ENCODE assay signal across 8 cellular contexts in genomic region chr7:134992626-134993179, GRCh38. TPM values are rescaled to one million over a fixed set of nuclear protein-coding genes. Genes with fewer than 3 reads are reported as not detected.
A peak's percentile ranks its signal among the peaks of the same experiment; 100 is the strongest.
DNase-seq lines count a peak whose midpoint lies in the region; ATAC-seq and TF ChIP-seq lines count a peak whose summit lies in the region.

No MANE protein-coding gene starts in this region.

- ATAC-seq in HG03139 (IDR thresholded peaks at IDR 0.05; ENCODE audit: unreplicated experiment) (peak; percentile 65), body of pancreas (peak; percentile 34)

- DNase-seq in activated naive CD4-positive, alpha-beta T cell treated with anti-CD3 and anti-CD28 coated beads for 36 hours = peak; percentile 63
- DNase-seq in activated naive CD4-positive, alpha-beta T cell treated with anti-CD3 and anti-CD28 coated beads, Interleukin-2, amount 10 ng/mL, durations not matched to agents 7 days and 5 days = no peak
- DNase-seq in body of pancreas (peak in 1 of 4 donors; percentile 16), smooth muscle cell (lab: John Stamatoyannopoulos, UW; ENCODE audit: unreplicated experiment) (no peak), GM03348 (ENCODE audit: low spot score) (no peak), SIG-M5 (lab: John Stamatoyannopoulos, UW) (no peak), amniotic stem cell (lab: John Stamatoyannopoulos, UW) (no peak)

- H3K27ac ChIP-seq in body of pancreas = peak overlapping the region; percentile 21 to 70 (median 64)
- peak overlapping the region; percentile 46 for H3K27ac ChIP-seq in smooth muscle cell (ENCODE audit: low read depth)

- no peak overlapping the region for H3K9ac ChIP-seq in smooth muscle cell (ENCODE audit: low read depth)

- TF ChIP-seq CTCF in body of pancreas (IDR thresholded peaks at IDR 0.05) (no peak), smooth muscle cell (IDR thresholded peaks at IDR 0.05; ENCODE audit: borderline replicate concordance, insufficient read depth, poor library complexity, severe bottlenecking) (no peak)

- H3K79me2 ChIP-seq in smooth muscle cell (ENCODE audit: low read depth) = peaks cover 17% of the 10 kb centered on the region

- no peak for TF ChIP-seq POLR2A in body of pancreas (IDR thresholded peaks at IDR 0.05)

- H3K36me3 Mint-ChIP-seq in activated naive CD4-positive, alpha-beta T cell treated with anti-CD3 and anti-CD28 coated beads for 36 hours (ENCODE audit: low read depth) = peaks cover 34% of the 10 kb centered on the region
- peaks cover 42% of the 10 kb centered on the region for H3K36me3 Mint-ChIP-seq in activated naive CD4-positive, alpha-beta T cell treated with anti-CD3 and anti-CD28 coated beads, Interleukin-2, amount 10 ng/mL, durations not matched to agents 7 days and 5 days

- no peak overlapping the region for H3K4me3 Mint-ChIP-seq in activated naive CD4-positive, alpha-beta T cell treated with anti-CD3 and anti-CD28 coated beads for 36 hours
- H3K4me3 Mint-ChIP-seq in activated naive CD4-positive, alpha-beta T cell treated with anti-CD3 and anti-CD28 coated beads, Interleukin-2, amount 10 ng/mL, durations not matched to agents 7 days and 5 days = no peak overlapping the region

- H3K36me3 ChIP-seq in body of pancreas (replicated peaks in 1 of 2; ENCODE audit: insufficient read depth in 1 of 2, low read depth in 2 of 2) (no peaks in the 10 kb centered on the region), smooth muscle cell (ENCODE audit: low read depth) (no peaks in the 10 kb centered on the region)

- H3K4me3 ChIP-seq in body of pancreas (no peak overlapping the region), smooth muscle cell (no peak overlapping the region)

- intact Hi-C loops in activated naive CD4-positive, alpha-beta T cell treated with anti-CD3 and anti-CD28 coated beads for 36 hours (cut with micrococcal nuclease) = loop anchor here (1.0 to 10.0 kb wide), 3 partner anchors 155 to 672 kb away; partner anchors contain the start of genes CYREN and STMP1
- intact Hi-C loops in body of pancreas (cut with DNase I) = loop anchor here (10.0 kb wide), 1 partner anchor 172 kb away; no protein-coding TSS in a partner anchor

- peaks cover 67% of the 10 kb centered on the region for H3K4me1 Mint-ChIP-seq in activated naive CD4-positive, alpha-beta T cell treated with anti-CD3 and anti-CD28 coated beads for 36 hours (ENCODE audit: low read depth)
- H3K4me1 Mint-ChIP-seq in activated naive CD4-positive, alpha-beta T cell treated with anti-CD3 and anti-CD28 coated beads, Interleukin-2, amount 10 ng/mL, durations not matched to agents 7 days and 5 days = peaks cover 53% of the 10 kb centered on the region

- no peak overlapping the region for H2AFZ ChIP-seq in smooth muscle cell (ENCODE audit: low read depth)

- H3K27me3 ChIP-seq in body of pancreas (no peaks in the 10 kb centered on the region), smooth muscle cell (ENCODE audit: low read depth) (no peaks in the 10 kb centered on the region)

- WGBS in body of pancreas, 2 donors = 16 to 17% methylated on average over 6 of the region's 6 CpGs
- WGBS in smooth muscle cell (ENCODE audit: low lambda C conversion rate) = 85% methylated on average over 6 of the region's 6 CpGs

- no peaks in the 10 kb centered on the region for H3K9me3 Mint-ChIP-seq in activated naive CD4-positive, alpha-beta T cell treated with anti-CD3 and anti-CD28 coated beads for 36 hours
- H3K9me3 Mint-ChIP-seq in activated naive CD4-positive, alpha-beta T cell treated with anti-CD3 and anti-CD28 coated beads, Interleukin-2, amount 10 ng/mL, durations not matched to agents 7 days and 5 days = no peaks in the 10 kb centered on the region

- H3K27me3 Mint-ChIP-seq in activated naive CD4-positive, alpha-beta T cell treated with anti-CD3 and anti-CD28 coated beads for 36 hours (ENCODE audit: low read depth) = no peaks in the 10 kb centered on the region
- H3K27me3 Mint-ChIP-seq in activated naive CD4-positive, alpha-beta T cell treated with anti-CD3 and anti-CD28 coated beads, Interleukin-2, amount 10 ng/mL, durations not matched to agents 7 days and 5 days = no peaks in the 10 kb centered on the region

- no peak overlapping the region for H3K4me2 ChIP-seq in smooth muscle cell

- H4K20me1 ChIP-seq in smooth muscle cell (ENCODE audit: low read depth) = no peaks in the 10 kb centered on the region

- CTCF ChIA-PET in activated naive CD4-positive, alpha-beta T cell treated with anti-CD3 and anti-CD28 coated beads for 36 hours (lab: Charles Lee) = interaction anchor here (0.6 to 1.6 kb wide), 3 partner anchors 131 to 180 kb away, joined by 3 to 5 read pairs (median 4); no protein-coding TSS in a partner anchor
- CTCF ChIA-PET in activated naive CD4-positive, alpha-beta T cell treated with anti-CD3 and anti-CD28 coated beads, Interleukin-2, amount 10 ng/mL, durations not matched to agents 7 days and 5 days (lab: Charles Lee) = no interaction called here

- H3K9me3 ChIP-seq in body of pancreas (no peaks in the 10 kb centered on the region), smooth muscle cell (replicated peaks; ENCODE audit: low read depth) (no peaks in the 10 kb centered on the region)

- H3K27ac Mint-ChIP-seq in activated naive CD4-positive, alpha-beta T cell treated with anti-CD3 and anti-CD28 coated beads for 36 hours = peak overlapping the region; percentile 74
- H3K27ac Mint-ChIP-seq in activated naive CD4-positive, alpha-beta T cell treated with anti-CD3 and anti-CD28 coated beads, Interleukin-2, amount 10 ng/mL, durations not matched to agents 7 days and 5 days = no peak overlapping the region

- peaks cover 69% of the 10 kb centered on the region for H3K4me1 ChIP-seq in body of pancreas
- peaks cover 14% of the 10 kb centered on the region for H3K4me1 ChIP-seq in smooth muscle cell (ENCODE audit: low read depth)

- H3F3A ChIP-seq in smooth muscle cell (ENCODE audit: low read depth) = peaks cover 10% of the 10 kb centered on the region

RNA-seq across cellular contexts. Expression of gene AGBL3, which starts 6.4 kb away (rescaled TPM):
- 1 to 10 TPM; 2.6 to 3.6 TPM for total RNA-seq in activated naive CD4-positive, alpha-beta T cell treated with anti-CD3 and anti-CD28 coated beads for 36 hours
- total RNA-seq in body of pancreas = 1 to 10 TPM in 1 of 2 donors, under 1 TPM in 1; 0.33 to 2.6 TPM
- 2.5 and 5.1 TPM in 2 replicates for total RNA-seq in smooth muscle cell
- polyA plus RNA-seq in smooth muscle cell = 0.23 and 0.48 TPM in 2 replicates
